18 cellular contexts compared by ENCODE assay signal in the genomic region with DNA sequence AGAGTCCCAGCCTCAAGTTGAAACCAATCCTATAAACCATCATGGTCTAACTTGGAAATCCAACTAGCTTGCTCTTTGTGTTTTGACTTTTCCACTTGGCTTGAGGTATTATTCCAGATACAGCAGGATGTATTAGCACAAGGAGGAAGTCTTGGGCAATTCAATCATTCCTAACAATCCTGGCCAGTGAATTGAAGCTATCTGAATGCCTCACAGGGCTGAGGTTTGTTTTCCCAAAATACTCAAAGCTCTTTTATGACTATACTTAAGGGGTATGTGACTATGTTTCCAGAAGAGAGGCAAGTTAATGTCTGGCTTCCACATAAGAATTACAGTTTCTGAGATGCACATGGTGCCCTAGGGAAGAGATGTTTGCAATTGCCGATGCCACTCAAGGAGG.
DNase-seq lines count a peak whose midpoint lies in the region; ATAC-seq and TF ChIP-seq lines count a peak whose summit lies in the region.
"Had no signal": no experiment of that assay in that cellular context is flagged by ENCODE, and none has a peak within 500 bp of the region (broad histone marks: within the 10 kb centered on the region; RNA-seq: fewer than 3 reads in every experiment).

No MANE protein-coding gene starts in this region.

- peak; percentile 99 for DNase-seq in EH (ENCODE audit: low read depth)
- peak; percentile 77 for DNase-seq in adipocyte (ENCODE audit: low read depth)
- peak; percentile 79 to 99 for DNase-seq in fibroblast of lung (ENCODE audit: low read depth in 2 of 2)
- no peak for DNase-seq in osteocyte (ENCODE audit: extremely low spot score, unreplicated experiment)
- DNase-seq in body of pancreas = no peak
- no peak for DNase-seq in T-helper 1 cell
- no peak for DNase-seq in NCI-H1436 treated with DMSO at 0.1 percent for 48 hours (lab: John Stamatoyannopoulos, UW)
- DNase-seq: activated CD4-positive, alpha-beta T cell treated with anti-CD3 and anti-CD28 coated beads, Interleukin-2, amount 10 ng/mL, durations not matched to agents 24 days and 14 days; activated T-cell treated with anti-CD3 and anti-CD28 coated beads for 4 hours; DMS 273 treated with DMSO at 0.1 percent for 48 hours; erythroblast; Karpas-422; naive thymus-derived CD4-positive, alpha-beta T cell; NCI-H146 had no signal

- TF ChIP-seq CTCF in fibroblast of lung (conservative IDR thresholded peaks at IDR 0.05 in 1 of 2, IDR thresholded peaks at IDR 0.05 in 1 of 2; ENCODE audit: low read depth in 1 of 2, low read length in 2 of 2) (no peak), osteocyte (IDR thresholded peaks at IDR 0.05) (no peak), body of pancreas (IDR thresholded peaks at IDR 0.05) (no peak)

- no peak for ATAC-seq in HG03442 (IDR thresholded peaks at IDR 0.05; ENCODE audit: unreplicated experiment)
- ATAC-seq in body of pancreas = no peak
- ATAC-seq: activated naive CD4-positive, alpha-beta T cell treated with anti-CD3 and anti-CD28 coated beads, Interleukin-2, amount 50 U/mL, for 72 hours; naive thymus-derived CD4-positive, alpha-beta T cell had no signal

- no peaks in the 10 kb centered on the region for H3K9me3 ChIP-seq in adipocyte (ENCODE audit: control insufficient read depth, low read length)
- H3K9me3 ChIP-seq in fibroblast of lung (ENCODE audit: control insufficient read depth, insufficient read depth, low read depth, low read length) = no peaks in the 10 kb centered on the region
- H3K9me3 ChIP-seq in body of pancreas = no peaks in the 10 kb centered on the region

- intact Hi-C loops in body of pancreas (cut with DNase I) = no loop called here

- peaks cover 2% of the 10 kb centered on the region for H3K9me3 Mint-ChIP-seq in osteocyte (ENCODE audit: unreplicated experiment)
- H3K9me3 Mint-ChIP-seq: activated naive CD4-positive, alpha-beta T cell treated with anti-CD3 and anti-CD28 coated beads, Interleukin-2, amount 50 U/mL, for 72 hours had no signal

- WGBS in body of pancreas, 2 donors = 88 to 95% methylated on average over 1 of the region's 1 CpG

- H4K20me1 ChIP-seq in fibroblast of lung (ENCODE audit: control insufficient read depth, extremely low read depth, insufficient read depth, low read length) = no peaks in the 10 kb centered on the region
- H4K20me1 ChIP-seq: BLaER1 treated with 17β-estradiol and CSF1 and Interleukin-3, amounts not matched to agents 10 nM and 100 nM had no signal

- no peaks in the 10 kb centered on the region for H3K27me3 Mint-ChIP-seq in osteocyte (ENCODE audit: unreplicated experiment)
- H3K27me3 Mint-ChIP-seq: activated CD4-positive, alpha-beta T cell treated with anti-CD3 and anti-CD28 coated beads, Interleukin-2, amount 10 ng/mL, durations not matched to agents 24 days and 14 days had no signal

- no peak overlapping the region for H3K4me3 Mint-ChIP-seq in osteocyte (ENCODE audit: unreplicated experiment)
- H3K4me3 Mint-ChIP-seq: activated CD4-positive, alpha-beta T cell treated with anti-CD3 and anti-CD28 coated beads, Interleukin-2, amount 10 ng/mL, durations not matched to agents 24 days and 14 days; naive thymus-derived CD4-positive, alpha-beta T cell had no signal

- H3K9ac ChIP-seq in adipocyte (ENCODE audit: low read length) (no peak overlapping the region), fibroblast of lung (ENCODE audit: insufficient read depth, low read length) (no peak overlapping the region)
- H3K9ac ChIP-seq: BLaER1 treated with 17β-estradiol and CSF1 and Interleukin-3, amounts not matched to agents 10 nM and 100 nM had no signal

- no peak overlapping the region for H3K4me2 ChIP-seq in fibroblast of lung (ENCODE audit: extremely low read depth, insufficient read depth, low read length)
- H3K4me2 ChIP-seq: BLaER1 treated with 17β-estradiol and CSF1 and Interleukin-3, amounts not matched to agents 10 nM and 100 nM had no signal

- H3K79me2 ChIP-seq in fibroblast of lung (ENCODE audit: control insufficient read depth, insufficient read depth, low read length) = no peaks in the 10 kb centered on the region

- no peaks in the 10 kb centered on the region for H3K36me3 Mint-ChIP-seq in osteocyte (ENCODE audit: unreplicated experiment)
- H3K36me3 Mint-ChIP-seq: activated naive CD4-positive, alpha-beta T cell treated with anti-CD3 and anti-CD28 coated beads, Interleukin-2, amount 50 U/mL, for 72 hours; naive thymus-derived CD4-positive, alpha-beta T cell had no signal

- no peak overlapping the region for H2AFZ ChIP-seq in fibroblast of lung (ENCODE audit: low read length)

- H3K36me3 ChIP-seq in adipocyte (ENCODE audit: control insufficient read depth, insufficient read depth, low read length, severe bottlenecking) (no peaks in the 10 kb centered on the region), fibroblast of lung (ENCODE audit: control insufficient read depth, insufficient read depth, low read length) (no peaks in the 10 kb centered on the region), body of pancreas (replicated peaks in 1 of 2; ENCODE audit: insufficient read depth in 1 of 2, low read depth in 2 of 2) (no peaks in the 10 kb centered on the region)
- H3K36me3 ChIP-seq: BLaER1 treated with 17β-estradiol and CSF1 and Interleukin-3, amounts not matched to agents 10 nM and 100 nM had no signal

- H3K4me1 Mint-ChIP-seq in osteocyte (ENCODE audit: unreplicated experiment) = peaks cover 11% of the 10 kb centered on the region
- H3K4me1 Mint-ChIP-seq: activated CD4-positive, alpha-beta T cell treated with anti-CD3 and anti-CD28 coated beads, Interleukin-2, amount 10 ng/mL, durations not matched to agents 24 days and 14 days; naive thymus-derived CD4-positive, alpha-beta T cell had no signal

- H3K4me3 ChIP-seq in adipocyte (ENCODE audit: low read length) (no peak overlapping the region), fibroblast of lung (replicated peaks in 1 of 4; ENCODE audit: control extremely low read depth in 1 of 4, insufficient read depth in 1 of 4, low read depth in 3 of 4, low read length in 4 of 4) (no peak overlapping the region), body of pancreas (no peak overlapping the region)
- H3K4me3 ChIP-seq: BLaER1 treated with 17β-estradiol and CSF1 and Interleukin-3, amounts not matched to agents 10 nM and 100 nM had no signal

- H3K4me1 ChIP-seq in adipocyte (ENCODE audit: control insufficient read depth, insufficient read depth, low read length) = peaks cover 16% of the 10 kb centered on the region
- H3K4me1 ChIP-seq in fibroblast of lung (ENCODE audit: control insufficient read depth, extremely low read depth, insufficient read depth, low read length) = peaks cover 9% of the 10 kb centered on the region
- peaks cover 21% of the 10 kb centered on the region for H3K4me1 ChIP-seq in body of pancreas

- H3K27ac ChIP-seq in fibroblast of lung (ENCODE audit: insufficient read depth, low read length) (peak overlapping the region; percentile 61), body of pancreas (no peak overlapping the region)
- H3K27ac ChIP-seq: BLaER1 treated with 17β-estradiol and CSF1 and Interleukin-3, amounts not matched to agents 10 nM and 100 nM; HL-60 had no signal

- no peak for TF ChIP-seq POLR2A in body of pancreas (IDR thresholded peaks at IDR 0.05)

- H3K27me3 ChIP-seq in adipocyte (replicated peaks; ENCODE audit: control insufficient read depth, insufficient read depth, low read length) = no peaks in the 10 kb centered on the region
- H3K27me3 ChIP-seq in fibroblast of lung (ENCODE audit: control insufficient read depth, insufficient read depth, low read length) = no peaks in the 10 kb centered on the region
- H3K27me3 ChIP-seq in body of pancreas = no peaks in the 10 kb centered on the region
- H3K27me3 ChIP-seq: BLaER1 treated with 17β-estradiol and CSF1 and Interleukin-3, amounts not matched to agents 10 nM and 100 nM had no signal

- H3K27ac Mint-ChIP-seq in osteocyte (ENCODE audit: unreplicated experiment) = peak overlapping the region; percentile 19
- H3K27ac Mint-ChIP-seq: activated CD4-positive, alpha-beta T cell treated with anti-CD3 and anti-CD28 coated beads, Interleukin-2, amount 10 ng/mL, durations not matched to agents 24 days and 14 days; activated naive CD4-positive, alpha-beta T cell treated with anti-CD3 and anti-CD28 coated beads, Interleukin-2, amount 50 U/mL, for 72 hours; naive thymus-derived CD4-positive, alpha-beta T cell had no signal

Comparison
In these comparisons a context has a peak if more than half of its experiments do, and no peak if none do; other contexts are left out.
1. DNase-seq: peak in EH (single experiment), adipocyte (single experiment) and fibroblast of lung (2 of 2); none in osteocyte (single experiment), body of pancreas (0 of 4), T-helper 1 cell (0 of 5) and NCI-H1436 treated with DMSO at 0.1 percent for 48 hours (single experiment).